ENCODE assay signal across 25 cellular contexts in genomic region chr3:34155108-34155507, GRCh38.
DNase-seq lines count a peak whose midpoint lies in the region; ATAC-seq and TF ChIP-seq lines count a peak whose summit lies in the region.
"Had no signal": no experiment of that assay in that cellular context is flagged by ENCODE, and none has a peak within 500 bp of the region (broad histone marks: within the 10 kb centered on the region; RNA-seq: fewer than 3 reads in every experiment).

No MANE protein-coding gene starts in this region.

- H3K79me1 ChIP-seq in mesendoderm (ENCODE audit: low read length) = no peaks in the 10 kb centered on the region

- no peak overlapping the region for H3K56ac ChIP-seq in mesendoderm (ENCODE audit: low read length)

- no peak overlapping the region for H4K5ac ChIP-seq in mesendoderm (ENCODE audit: low read length)

- no peak overlapping the region for H2AK5ac ChIP-seq in mesendoderm (ENCODE audit: low read length)

- H3K79me2 ChIP-seq in Loucy (ENCODE audit: insufficient read depth, low read length) (no peaks in the 10 kb centered on the region), mesendoderm (ENCODE audit: control insufficient read depth, insufficient read depth, low read length) (no peaks in the 10 kb centered on the region)

- no peak overlapping the region for H3K4me3 ChIP-seq in Loucy (ENCODE audit: low read length, poor library complexity, severe bottlenecking)
- H3K4me3 ChIP-seq in mesendoderm (ENCODE audit: low read length) = no peak overlapping the region
- H3K4me3 ChIP-seq in coronary artery = no peak overlapping the region
- H3K4me3 ChIP-seq: dorsolateral prefrontal cortex, HAP-1, heart left ventricle, testis had no signal

- H2BK120ac ChIP-seq in mesendoderm (ENCODE audit: low read depth, low read length) = no peak overlapping the region

- peaks cover 12% of the 10 kb centered on the region for H3F3A ChIP-seq in Loucy (ENCODE audit: low read depth)

- H3K4me2 ChIP-seq in Loucy (ENCODE audit: low read depth, low read length, poor library complexity, severe bottlenecking) = no peak overlapping the region
- H3K4me2 ChIP-seq in mesendoderm (ENCODE audit: low read length) = no peak overlapping the region

- H2BK5ac ChIP-seq in mesendoderm (ENCODE audit: low read length) = no peak overlapping the region

- peak overlapping the region; percentile 13; the same call in 1 of the 2 replicates for H2AFZ ChIP-seq in Loucy (ENCODE audit: low read length)

- H3K9ac ChIP-seq in Loucy (ENCODE audit: low read depth, low read length, poor library complexity, severe bottlenecking) (no peak overlapping the region), mesendoderm (ENCODE audit: low read length) (no peak overlapping the region)

- H2BK15ac ChIP-seq in mesendoderm (replicated peaks; ENCODE audit: low read depth) = no peak overlapping the region

- no peak overlapping the region for H3K18ac ChIP-seq in mesendoderm (ENCODE audit: low read length)

- no CpG with 5 or more reads among the region's 1 CpG for WGBS in mesendoderm (ENCODE audit: extremely low coverage, insufficient coverage, low lambda C conversion rate)

- H4K20me1 ChIP-seq in Loucy (ENCODE audit: insufficient read depth, low read length, poor library complexity, severe bottlenecking) = no peaks in the 10 kb centered on the region

- peaks cover 34% of the 10 kb centered on the region for H3K4me1 ChIP-seq in Loucy (ENCODE audit: insufficient read depth, low read length, poor library complexity, severe bottlenecking)
- H3K4me1 ChIP-seq in mesendoderm (ENCODE audit: control insufficient read depth, low read depth, low read length) = no peaks in the 10 kb centered on the region
- H3K4me1 ChIP-seq: HAP-1, testis had no signal

- H3K27ac ChIP-seq in mesendoderm (ENCODE audit: low read depth, low read length) = no peak overlapping the region
- no peak overlapping the region for H3K27ac ChIP-seq in coronary artery
- H3K27ac ChIP-seq: C4-2B, epithelial cell of prostate, heart left ventricle, testis had no signal

- no peaks in the 10 kb centered on the region for H3K9me3 ChIP-seq in Loucy (ENCODE audit: insufficient read depth, low read depth, low read length)
- H3K9me3 ChIP-seq: HAP-1, heart left ventricle, testis had no signal

- no peak overlapping the region for H3K23ac ChIP-seq in mesendoderm (ENCODE audit: low read length)

- DNase-seq in mesendoderm (peak; percentile 2), coronary artery (ENCODE audit: low spot score) (no peak), SW 1271 (lab: John Stamatoyannopoulos, UW) (no peak), NCI-H1092 (lab: John Stamatoyannopoulos, UW) (no peak)
- DNase-seq in activated CD4-positive, CD25-positive, alpha-beta regulatory T cell (lab: John Stamatoyannopoulos, UW) = no peak
- DNase-seq: activated CD8-positive, alpha-beta T cell treated with anti-CD3 and anti-CD28 coated beads for 36 hours; activated naive CD4-positive, alpha-beta T cell treated with Interleukin-2 at 50 U/mL for 16 hours; amygdala; dorsolateral prefrontal cortex; heart left ventricle; left cardiac atrium; NCI-H1417; NCI-H526 treated with DMSO at 0.1 percent for 48 hours; nucleus accumbens; stimulated activated CD4-positive, alpha-beta T cell treated with anti-CD3 and anti-CD28 coated beads, Interleukin-2, amount 100 ng/mL, for 24 hours; stimulated activated naive B cell treated with anti-CD40 and anti-IgM and Interleukin-4, amounts not matched to agents 10 μg/mL and 1 μg/mL and 100 μg/mL, for 72 hours; T1000; testis had no signal

- H4K8ac ChIP-seq in mesendoderm (ENCODE audit: low read depth, low read length) = no peak overlapping the region

- no peak for TF ChIP-seq CTCF in Loucy (conservative IDR thresholded peaks at IDR 0.05; ENCODE audit: low read length)
- TF ChIP-seq CTCF in coronary artery (IDR thresholded peaks at IDR 0.05) = no peak

- H3K36me3 ChIP-seq in Loucy (ENCODE audit: insufficient read depth, low read length) (no peaks in the 10 kb centered on the region), mesendoderm (ENCODE audit: control insufficient read depth, insufficient read depth, low read length) (no peaks in the 10 kb centered on the region)
- H3K36me3 ChIP-seq: HAP-1, heart left ventricle had no signal

- peak; percentile 32 for ATAC-seq in GM19397 (IDR thresholded peaks at IDR 0.05; ENCODE audit: unreplicated experiment)
- ATAC-seq in HG02642 (IDR thresholded peaks at IDR 0.05; ENCODE audit: poor library complexity, unreplicated experiment) = peak; percentile 12
- ATAC-seq: activated CD8-positive, alpha-beta T cell treated with anti-CD3 and anti-CD28 coated beads for 36 hours; heart left ventricle; left cardiac atrium; Right ventricle myocardium inferior had no signal

- H3K9me2 ChIP-seq in Loucy (replicated peaks; ENCODE audit: low read depth, low read length) = no peaks in the 10 kb centered on the region

- no peak overlapping the region for H3K4ac ChIP-seq in mesendoderm (ENCODE audit: low read depth, low read length)

- H3K27me3 ChIP-seq in Loucy (ENCODE audit: insufficient read depth, low read length, poor library complexity, severe bottlenecking) (no peaks in the 10 kb centered on the region), mesendoderm (ENCODE audit: insufficient read depth, low read length, poor library complexity) (no peaks in the 10 kb centered on the region)
- H3K27me3 ChIP-seq: dorsolateral prefrontal cortex, heart left ventricle, testis had no signal
